ENCODE assay signal across 10 cellular contexts in the genomic region with DNA sequence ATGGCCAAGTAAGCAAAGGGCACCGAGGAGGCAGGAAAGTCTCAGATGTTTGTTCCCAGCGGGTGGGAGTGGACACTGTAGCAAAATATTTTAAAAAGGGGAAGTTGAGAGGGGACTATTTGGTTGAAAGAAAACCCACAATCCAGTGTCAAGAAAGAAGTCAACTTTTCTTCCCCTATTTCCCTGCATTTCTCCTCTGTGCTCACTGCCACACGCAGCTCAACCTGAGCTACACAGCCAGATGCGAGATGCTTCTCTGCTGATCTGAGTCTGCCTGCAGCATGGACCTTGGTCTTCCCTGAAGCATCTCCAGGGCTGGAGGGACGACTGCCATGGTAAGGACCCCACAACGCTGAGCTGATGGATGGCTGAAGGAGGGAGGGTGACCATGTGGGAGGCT. TPM values are rescaled to one million over a fixed set of nuclear protein-coding genes. Genes with fewer than 3 reads are reported as not detected.
"Had no signal": no experiment of that assay in that cellular context is flagged by ENCODE, and none has a peak within 500 bp of the region (broad histone marks: within the 10 kb centered on the region; RNA-seq: fewer than 3 reads in every experiment).

A gene (plus strand): TSS at position 186 of the 400 bp plus-strand sequence. CDS start 613 bp downstream, outside the sequence.

RNA-seq across cellular contexts. Expression of the gene that starts here (rescaled TPM):
- total RNA-seq: activated CD4-positive, alpha-beta memory T cell treated with anti-CD3 and anti-CD28 coated beads, Interleukin-2, amount 10 ng/mL, durations not matched to agents 7 days and 5 days; activated CD4-positive, alpha-beta T cell treated with anti-CD3 and anti-CD28 coated beads for 36 hours; ascending aorta; dermis microvascular lymphatic vessel endothelial cell; endodermal cell; epithelial cell of proximal tubule; frontal cortex; osteoblast; stomach had no signal
- polyA plus RNA-seq: neural cell had no signal
